Comparison of ENCODE assay signal across 1 cellular context in genomic region chr15:42920281-42921048, GRCh38.
TF ChIP-seq lines count a peak whose summit lies in the region.

TTBK2 (minus strand) TSS chr15:42920778; CDS start chr15:42878617, 42,161 bp downstream.

TF ChIP-seq in K562, 482 proteins besides CTCF, POLR2A, EP300 and RAD21 (continued from another document and continues in another):
- TF ChIP-seq NUFIP1 (IDR thresholded peaks at IDR 0.05; ENCODE audit: partially characterized antibody) (no peak), ZKSCAN3 (CRISPR knock-in tag; IDR thresholded peaks at IDR 0.05) (no peak), GATAD2A (IDR thresholded peaks at IDR 0.05) (no peak), KDM2B (CRISPR knock-in tag; IDR thresholded peaks at IDR 0.05) (no peak), CREM (IDR thresholded peaks at IDR 0.05; ENCODE audit: low read depth) (peak; percentile 91), XRCC5 (IDR thresholded peaks at IDR 0.05; ENCODE audit: low read depth, low read length) (0 out of 2 replicates have a peak, but pooled peaks have one; percentile 39), STAT5B (CRISPR knock-in tag; IDR thresholded peaks at IDR 0.05) (no peak), ZNF41 (CRISPR knock-in tag; conservative IDR thresholded peaks at IDR 0.05) (no peak), ZNF644 (tag; IDR thresholded peaks at IDR 0.05; ENCODE audit: low read depth) (no peak), HNRNPLL (IDR thresholded peaks at IDR 0.05; ENCODE audit: low read depth, low read length, poor library complexity, severe bottlenecking) (peak; percentile 73), ESRRA (IDR thresholded peaks at IDR 0.05; ENCODE audit: borderline replicate concordance, low read depth) (peak; percentile 65), EGR1 (conservative IDR thresholded peaks at IDR 0.05) (peak; percentile 84), NFE2 (IDR thresholded peaks at IDR 0.05; ENCODE audit: low read depth) (no peak), ZNF449 (CRISPR knock-in tag; IDR thresholded peaks at IDR 0.05) (no peak), CHD2 (IDR thresholded peaks at IDR 0.05; ENCODE audit: low read depth, low read length) (peak; percentile 90), NR2C2 (CRISPR knock-in tag; IDR thresholded peaks at IDR 0.05) (no peak), NR2C2 (tag; IDR thresholded peaks at IDR 0.05) (peak; percentile 89), ATF1 (CRISPR knock-in tag; IDR thresholded peaks at IDR 0.05) (no peak), ATF1 (tag; IDR thresholded peaks at IDR 0.05) (peak; percentile 91), ARID2 (IDR thresholded peaks at IDR 0.05) (no peak), TCF7L2 (IDR thresholded peaks at IDR 0.05; ENCODE audit: low read depth, low read length) (no peak), TFAP4 (CRISPR knock-in tag; IDR thresholded peaks at IDR 0.05; ENCODE audit: borderline replicate concordance) (peak; percentile 74; the same call in 1 of the 2 replicates), PCBP1 (IDR thresholded peaks at IDR 0.05; ENCODE audit: low read depth, low read length, poor library complexity, severe bottlenecking) (peak; percentile 82), MAFF (IDR thresholded peaks at IDR 0.05; ENCODE audit: low read length) (no peak), SNRNP70 (optimal IDR thresholded peaks at IDR 0.05; ENCODE audit: low read depth, low read length) (no peak), RBBP5 (IDR thresholded peaks at IDR 0.05; ENCODE audit: borderline replicate concordance, insufficient read depth, low read length, poor library complexity, severe bottlenecking) (peak; percentile 86), ZNF274 (IDR thresholded peaks at IDR 0.05; ENCODE audit: borderline replicate concordance, low read depth, low read length) (no peak), ZBTB33 (CRISPR knock-in tag; IDR thresholded peaks at IDR 0.05) (no peak), FOXM1 (IDR thresholded peaks at IDR 0.05; ENCODE audit: low read depth) (no peak), FOXM1 (CRISPR knock-in tag; IDR thresholded peaks at IDR 0.05; ENCODE audit: low read depth) (no peak), KDM5B (IDR thresholded peaks at IDR 0.05; ENCODE audit: insufficient replicate concordance, low read depth, low read length) (peak; percentile 54), BRD9 (IDR thresholded peaks at IDR 0.05; ENCODE audit: low read depth, partially characterized antibody) (no peak), GMEB1 (CRISPR knock-in tag; IDR thresholded peaks at IDR 0.05) (peak; percentile 80), ZNF124 (CRISPR knock-in tag; IDR thresholded peaks at IDR 0.05) (no peak), SLC30A9 (CRISPR knock-in tag; IDR thresholded peaks at IDR 0.05) (no peak), RBM17 (IDR thresholded peaks at IDR 0.05; ENCODE audit: borderline replicate concordance, low read depth, low read length) (no peak), TEAD1 (CRISPR knock-in tag; IDR thresholded peaks at IDR 0.05) (no peak; a peak in 1 of 4 replicates), JUNB (CRISPR knock-in tag; conservative IDR thresholded peaks at IDR 0.05) (no peak), CBX5 (IDR thresholded peaks at IDR 0.05; ENCODE audit: borderline replicate concordance, low read depth) (no peak; the same call in 1 of the 2 replicates)
- TF ChIP-seq, protein P1, sequence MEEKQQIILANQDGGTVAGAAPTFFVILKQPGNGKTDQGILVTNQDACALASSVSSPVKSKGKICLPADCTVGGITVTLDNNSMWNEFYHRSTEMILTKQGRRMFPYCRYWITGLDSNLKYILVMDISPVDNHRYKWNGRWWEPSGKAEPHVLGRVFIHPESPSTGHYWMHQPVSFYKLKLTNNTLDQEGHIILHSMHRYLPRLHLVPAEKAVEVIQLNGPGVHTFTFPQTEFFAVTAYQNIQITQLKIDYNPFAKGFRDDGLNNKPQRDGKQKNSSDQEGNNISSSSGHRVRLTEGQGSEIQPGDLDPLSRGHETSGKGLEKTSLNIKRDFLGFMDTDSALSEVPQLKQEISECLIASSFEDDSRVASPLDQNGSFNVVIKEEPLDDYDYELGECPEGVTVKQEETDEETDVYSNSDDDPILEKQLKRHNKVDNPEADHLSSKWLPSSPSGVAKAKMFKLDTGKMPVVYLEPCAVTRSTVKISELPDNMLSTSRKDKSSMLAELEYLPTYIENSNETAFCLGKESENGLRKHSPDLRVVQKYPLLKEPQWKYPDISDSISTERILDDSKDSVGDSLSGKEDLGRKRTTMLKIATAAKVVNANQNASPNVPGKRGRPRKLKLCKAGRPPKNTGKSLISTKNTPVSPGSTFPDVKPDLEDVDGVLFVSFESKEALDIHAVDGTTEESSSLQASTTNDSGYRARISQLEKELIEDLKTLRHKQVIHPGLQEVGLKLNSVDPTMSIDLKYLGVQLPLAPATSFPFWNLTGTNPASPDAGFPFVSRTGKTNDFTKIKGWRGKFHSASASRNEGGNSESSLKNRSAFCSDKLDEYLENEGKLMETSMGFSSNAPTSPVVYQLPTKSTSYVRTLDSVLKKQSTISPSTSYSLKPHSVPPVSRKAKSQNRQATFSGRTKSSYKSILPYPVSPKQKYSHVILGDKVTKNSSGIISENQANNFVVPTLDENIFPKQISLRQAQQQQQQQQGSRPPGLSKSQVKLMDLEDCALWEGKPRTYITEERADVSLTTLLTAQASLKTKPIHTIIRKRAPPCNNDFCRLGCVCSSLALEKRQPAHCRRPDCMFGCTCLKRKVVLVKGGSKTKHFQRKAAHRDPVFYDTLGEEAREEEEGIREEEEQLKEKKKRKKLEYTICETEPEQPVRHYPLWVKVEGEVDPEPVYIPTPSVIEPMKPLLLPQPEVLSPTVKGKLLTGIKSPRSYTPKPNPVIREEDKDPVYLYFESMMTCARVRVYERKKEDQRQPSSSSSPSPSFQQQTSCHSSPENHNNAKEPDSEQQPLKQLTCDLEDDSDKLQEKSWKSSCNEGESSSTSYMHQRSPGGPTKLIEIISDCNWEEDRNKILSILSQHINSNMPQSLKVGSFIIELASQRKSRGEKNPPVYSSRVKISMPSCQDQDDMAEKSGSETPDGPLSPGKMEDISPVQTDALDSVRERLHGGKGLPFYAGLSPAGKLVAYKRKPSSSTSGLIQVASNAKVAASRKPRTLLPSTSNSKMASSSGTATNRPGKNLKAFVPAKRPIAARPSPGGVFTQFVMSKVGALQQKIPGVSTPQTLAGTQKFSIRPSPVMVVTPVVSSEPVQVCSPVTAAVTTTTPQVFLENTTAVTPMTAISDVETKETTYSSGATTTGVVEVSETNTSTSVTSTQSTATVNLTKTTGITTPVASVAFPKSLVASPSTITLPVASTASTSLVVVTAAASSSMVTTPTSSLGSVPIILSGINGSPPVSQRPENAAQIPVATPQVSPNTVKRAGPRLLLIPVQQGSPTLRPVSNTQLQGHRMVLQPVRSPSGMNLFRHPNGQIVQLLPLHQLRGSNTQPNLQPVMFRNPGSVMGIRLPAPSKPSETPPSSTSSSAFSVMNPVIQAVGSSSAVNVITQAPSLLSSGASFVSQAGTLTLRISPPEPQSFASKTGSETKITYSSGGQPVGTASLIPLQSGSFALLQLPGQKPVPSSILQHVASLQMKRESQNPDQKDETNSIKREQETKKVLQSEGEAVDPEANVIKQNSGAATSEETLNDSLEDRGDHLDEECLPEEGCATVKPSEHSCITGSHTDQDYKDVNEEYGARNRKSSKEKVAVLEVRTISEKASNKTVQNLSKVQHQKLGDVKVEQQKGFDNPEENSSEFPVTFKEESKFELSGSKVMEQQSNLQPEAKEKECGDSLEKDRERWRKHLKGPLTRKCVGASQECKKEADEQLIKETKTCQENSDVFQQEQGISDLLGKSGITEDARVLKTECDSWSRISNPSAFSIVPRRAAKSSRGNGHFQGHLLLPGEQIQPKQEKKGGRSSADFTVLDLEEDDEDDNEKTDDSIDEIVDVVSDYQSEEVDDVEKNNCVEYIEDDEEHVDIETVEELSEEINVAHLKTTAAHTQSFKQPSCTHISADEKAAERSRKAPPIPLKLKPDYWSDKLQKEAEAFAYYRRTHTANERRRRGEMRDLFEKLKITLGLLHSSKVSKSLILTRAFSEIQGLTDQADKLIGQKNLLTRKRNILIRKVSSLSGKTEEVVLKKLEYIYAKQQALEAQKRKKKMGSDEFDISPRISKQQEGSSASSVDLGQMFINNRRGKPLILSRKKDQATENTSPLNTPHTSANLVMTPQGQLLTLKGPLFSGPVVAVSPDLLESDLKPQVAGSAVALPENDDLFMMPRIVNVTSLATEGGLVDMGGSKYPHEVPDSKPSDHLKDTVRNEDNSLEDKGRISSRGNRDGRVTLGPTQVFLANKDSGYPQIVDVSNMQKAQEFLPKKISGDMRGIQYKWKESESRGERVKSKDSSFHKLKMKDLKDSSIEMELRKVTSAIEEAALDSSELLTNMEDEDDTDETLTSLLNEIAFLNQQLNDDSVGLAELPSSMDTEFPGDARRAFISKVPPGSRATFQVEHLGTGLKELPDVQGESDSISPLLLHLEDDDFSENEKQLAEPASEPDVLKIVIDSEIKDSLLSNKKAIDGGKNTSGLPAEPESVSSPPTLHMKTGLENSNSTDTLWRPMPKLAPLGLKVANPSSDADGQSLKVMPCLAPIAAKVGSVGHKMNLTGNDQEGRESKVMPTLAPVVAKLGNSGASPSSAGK (IDR thresholded peaks at IDR 0.05): no peak
- TF ChIP-seq, protein P2, sequence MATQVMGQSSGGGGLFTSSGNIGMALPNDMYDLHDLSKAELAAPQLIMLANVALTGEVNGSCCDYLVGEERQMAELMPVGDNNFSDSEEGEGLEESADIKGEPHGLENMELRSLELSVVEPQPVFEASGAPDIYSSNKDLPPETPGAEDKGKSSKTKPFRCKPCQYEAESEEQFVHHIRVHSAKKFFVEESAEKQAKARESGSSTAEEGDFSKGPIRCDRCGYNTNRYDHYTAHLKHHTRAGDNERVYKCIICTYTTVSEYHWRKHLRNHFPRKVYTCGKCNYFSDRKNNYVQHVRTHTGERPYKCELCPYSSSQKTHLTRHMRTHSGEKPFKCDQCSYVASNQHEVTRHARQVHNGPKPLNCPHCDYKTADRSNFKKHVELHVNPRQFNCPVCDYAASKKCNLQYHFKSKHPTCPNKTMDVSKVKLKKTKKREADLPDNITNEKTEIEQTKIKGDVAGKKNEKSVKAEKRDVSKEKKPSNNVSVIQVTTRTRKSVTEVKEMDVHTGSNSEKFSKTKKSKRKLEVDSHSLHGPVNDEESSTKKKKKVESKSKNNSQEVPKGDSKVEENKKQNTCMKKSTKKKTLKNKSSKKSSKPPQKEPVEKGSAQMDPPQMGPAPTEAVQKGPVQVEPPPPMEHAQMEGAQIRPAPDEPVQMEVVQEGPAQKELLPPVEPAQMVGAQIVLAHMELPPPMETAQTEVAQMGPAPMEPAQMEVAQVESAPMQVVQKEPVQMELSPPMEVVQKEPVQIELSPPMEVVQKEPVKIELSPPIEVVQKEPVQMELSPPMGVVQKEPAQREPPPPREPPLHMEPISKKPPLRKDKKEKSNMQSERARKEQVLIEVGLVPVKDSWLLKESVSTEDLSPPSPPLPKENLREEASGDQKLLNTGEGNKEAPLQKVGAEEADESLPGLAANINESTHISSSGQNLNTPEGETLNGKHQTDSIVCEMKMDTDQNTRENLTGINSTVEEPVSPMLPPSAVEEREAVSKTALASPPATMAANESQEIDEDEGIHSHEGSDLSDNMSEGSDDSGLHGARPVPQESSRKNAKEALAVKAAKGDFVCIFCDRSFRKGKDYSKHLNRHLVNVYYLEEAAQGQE (CRISPR knock-in tag; IDR thresholded peaks at IDR 0.05; ENCODE audit: low read depth): peak; percentile 55; the same call in 1 of the 2 replicates
- TF ChIP-seq, protein P3, sequence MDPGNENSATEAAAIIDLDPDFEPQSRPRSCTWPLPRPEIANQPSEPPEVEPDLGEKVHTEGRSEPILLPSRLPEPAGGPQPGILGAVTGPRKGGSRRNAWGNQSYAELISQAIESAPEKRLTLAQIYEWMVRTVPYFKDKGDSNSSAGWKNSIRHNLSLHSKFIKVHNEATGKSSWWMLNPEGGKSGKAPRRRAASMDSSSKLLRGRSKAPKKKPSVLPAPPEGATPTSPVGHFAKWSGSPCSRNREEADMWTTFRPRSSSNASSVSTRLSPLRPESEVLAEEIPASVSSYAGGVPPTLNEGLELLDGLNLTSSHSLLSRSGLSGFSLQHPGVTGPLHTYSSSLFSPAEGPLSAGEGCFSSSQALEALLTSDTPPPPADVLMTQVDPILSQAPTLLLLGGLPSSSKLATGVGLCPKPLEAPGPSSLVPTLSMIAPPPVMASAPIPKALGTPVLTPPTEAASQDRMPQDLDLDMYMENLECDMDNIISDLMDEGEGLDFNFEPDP (CRISPR knock-in tag; IDR thresholded peaks at IDR 0.05): no peak
